1 cellular context compared by ENCODE assay signal in genomic region chr1:206713070-206713469, GRCh38.
TF ChIP-seq lines count a peak whose summit lies in the region.

No MANE protein-coding gene starts in this region.

TF ChIP-seq in A549, 52 proteins besides CTCF, POLR2A, EP300 and RAD21:
- TF ChIP-seq HMGXB4 (CRISPR knock-in tag; IDR thresholded peaks at IDR 0.05; ENCODE audit: borderline replicate concordance) = no peak
- TF ChIP-seq RCOR1 (IDR thresholded peaks at IDR 0.05; ENCODE audit: low read depth, low read length) = no peak
- no peak for TF ChIP-seq MYC (IDR thresholded peaks at IDR 0.05; ENCODE audit: borderline replicate concordance, low read length)
- TF ChIP-seq ZC3H11A (IDR thresholded peaks at IDR 0.05) = no peak
- TF ChIP-seq POLR2AphosphoS2 (conservative IDR thresholded peaks at IDR 0.05; ENCODE audit: low read length) = no peak
- no peak for TF ChIP-seq JUNB (IDR thresholded peaks at IDR 0.05)
- TF ChIP-seq E2F6 (IDR thresholded peaks at IDR 0.05; ENCODE audit: borderline replicate concordance, low read depth) = no peak
- no peak for TF ChIP-seq KDM1A (IDR thresholded peaks at IDR 0.05; ENCODE audit: low read depth)
- TF ChIP-seq CHD4 (IDR thresholded peaks at IDR 0.05; ENCODE audit: borderline replicate concordance) = no peak
